In genomic region chr15:75361989-75362641, GRCh38 we compare ENCODE assay signal across 2 cellular contexts.
TF ChIP-seq lines count a peak whose summit lies in the region.

No MANE protein-coding gene starts in this region.

TF ChIP-seq in SK-N-SH, 30 proteins besides CTCF, POLR2A, EP300 and RAD21 (continued from another document):
- TF ChIP-seq RFX5 (IDR thresholded peaks at IDR 0.05; ENCODE audit: low read length), result no peak
- TF ChIP-seq RXRA (IDR thresholded peaks at IDR 0.05; ENCODE audit: borderline replicate concordance, low read depth), result no peak
- no peak for TF ChIP-seq POLR2AphosphoS5 (IDR thresholded peaks at IDR 0.05; ENCODE audit: low read depth, low read length)
- TF ChIP-seq FOXJ3 (CRISPR knock-in tag; IDR thresholded peaks at IDR 0.05), result no peak

TF ChIP-seq in SK-N-SH treated with all-trans-retinoic acid at 6 μM for 48 hours, 23 proteins besides CTCF, POLR2A, EP300 and RAD21 (continued from another document):
- TF ChIP-seq TSHZ2 (CRISPR knock-in tag; IDR thresholded peaks at IDR 0.05), result no peak
